ENCODE assay signal across 28 cellular contexts in the genomic region with DNA sequence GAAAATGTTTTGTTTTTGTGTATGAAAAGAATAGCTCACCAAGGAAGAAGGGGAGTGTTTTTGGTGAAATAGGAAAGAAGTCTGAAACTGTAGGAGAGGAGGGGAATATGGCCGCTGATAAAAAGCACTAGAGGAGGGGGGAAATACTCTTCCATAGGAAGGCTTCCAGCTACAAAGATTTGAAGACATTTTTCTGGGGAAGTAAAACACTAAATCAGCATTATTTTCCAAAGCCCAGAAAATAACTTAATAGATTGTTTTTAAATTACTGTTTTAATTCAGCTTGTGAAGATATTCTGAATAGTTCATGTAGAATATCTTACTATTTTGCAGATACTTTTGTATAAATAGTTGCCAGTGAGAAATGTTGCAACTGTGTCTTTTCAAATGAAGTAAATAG.
"Had no signal": no experiment of that assay in that cellular context is flagged by ENCODE, and none has a peak within 500 bp of the region (broad histone marks: within the 10 kb centered on the region; RNA-seq: fewer than 3 reads in every experiment).

No MANE protein-coding gene starts in this region.

- H3K9me3 Mint-ChIP-seq: activated CD4-positive, alpha-beta memory T cell treated with anti-CD3 and anti-CD28 coated beads, Interleukin-2, amount 10 ng/mL, durations not matched to agents 7 days and 5 days; activated naive CD4-positive, alpha-beta T cell treated with anti-CD3 and anti-CD28 coated beads for 36 hours; activated T-helper 17 cell treated with anti-CD3 and anti-CD28 coated beads, Interleukin-2, amount 50 U/mL, for 72 hours; brain; IgD-negative memory B cell; T-helper 1 cell treated with Interleukin-12 subunit alpha and Interleukin-12 subunit beta and Interleukin-4 antibody, amounts not matched to agents 30 μg/mL and 1 μg/mL, for 36 hours had no signal

- H3K27me3 ChIP-seq: Peyer's patch, SJSA1 had no signal

- H3K27ac ChIP-seq: Peyer's patch, SJSA1, VCaP had no signal

- H3K4me3 ChIP-seq: Peyer's patch, SJSA1 had no signal

- FAIRE-seq: astrocyte had no signal

- H3K36me3 Mint-ChIP-seq: IgD-negative memory B cell had no signal

- H3K4me3 Mint-ChIP-seq: activated CD4-positive, alpha-beta memory T cell treated with anti-CD3 and anti-CD28 coated beads, Interleukin-2, amount 10 ng/mL, durations not matched to agents 7 days and 5 days; activated CD4-positive, alpha-beta T cell treated with anti-CD3 and anti-CD28 coated beads for 36 hours; activated naive CD4-positive, alpha-beta T cell treated with anti-CD3 and anti-CD28 coated beads for 36 hours; activated naive CD8-positive, alpha-beta T cell; activated T-helper 17 cell treated with anti-CD3 and anti-CD28 coated beads, Interleukin-2, amount 50 U/mL, for 72 hours; brain; IgD-negative memory B cell; T-helper 1 cell treated with Interleukin-12 subunit alpha and Interleukin-12 subunit beta and Interleukin-4 antibody, amounts not matched to agents 30 μg/mL and 1 μg/mL, for 36 hours had no signal

- DNase-seq: activated CD4-positive, alpha-beta memory T cell treated with anti-CD3 and anti-CD28 coated beads, Interleukin-2, amount 10 ng/mL, durations not matched to agents 7 days and 5 days; activated CD4-positive, alpha-beta T cell treated with anti-CD3 and anti-CD28 coated beads for 36 hours; activated CD4-positive, alpha-beta T cell treated with anti-CD3 and anti-CD28 coated beads, Interleukin-2, amount 50 U/mL, for 1 hour; activated CD4-positive, CD25-positive, alpha-beta regulatory T cell; activated gamma-delta T cell; activated naive CD4-positive, alpha-beta T cell treated with anti-CD3 and anti-CD28 coated beads for 36 hours; activated T-cell treated with anti-CD3 and anti-CD28 coated beads for 4 hours; activated T-cell treated with anti-CD3 and anti-CD28 coated beads, Interleukin-2, amount 50 U/mL, for 48 hours; amygdala; MM.1S; NCI-H1105; NCI-H1436 treated with DMSO at 0.1 percent for 48 hours; NCI-H187; NCI-H2081; NCI-H510A treated with DMSO at 0.1 percent for 48 hours; NCI-H69; NK-92 treated with Interleukin-12 subunit alpha and Interleukin-12 subunit beta, amount 100 ng/mL, for 24 hours; OCI-M1; Peyer's patch; SHP77 had no signal

- ATAC-seq: activated CD4-positive, alpha-beta T cell treated with anti-CD3 and anti-CD28 coated beads for 36 hours; activated T-helper 17 cell treated with anti-CD3 and anti-CD28 coated beads, Interleukin-2, amount 50 U/mL, for 72 hours had no signal

- H3K27me3 Mint-ChIP-seq: activated CD4-positive, alpha-beta memory T cell treated with anti-CD3 and anti-CD28 coated beads, Interleukin-2, amount 10 ng/mL, durations not matched to agents 7 days and 5 days; activated CD4-positive, alpha-beta T cell treated with anti-CD3 and anti-CD28 coated beads for 36 hours; activated naive CD8-positive, alpha-beta T cell; activated T-helper 17 cell treated with anti-CD3 and anti-CD28 coated beads, Interleukin-2, amount 50 U/mL, for 72 hours; brain; IgD-negative memory B cell had no signal

- H3K9me3 ChIP-seq: Peyer's patch, SJSA1 had no signal

- H3K27ac Mint-ChIP-seq: activated CD4-positive, alpha-beta memory T cell treated with anti-CD3 and anti-CD28 coated beads, Interleukin-2, amount 10 ng/mL, durations not matched to agents 7 days and 5 days; activated CD4-positive, alpha-beta T cell treated with anti-CD3 and anti-CD28 coated beads for 36 hours; activated naive CD4-positive, alpha-beta T cell treated with anti-CD3 and anti-CD28 coated beads for 36 hours; activated naive CD8-positive, alpha-beta T cell; activated T-helper 17 cell treated with anti-CD3 and anti-CD28 coated beads, Interleukin-2, amount 50 U/mL, for 72 hours; IgD-negative memory B cell; T-helper 1 cell treated with Interleukin-12 subunit alpha and Interleukin-12 subunit beta and Interleukin-4 antibody, amounts not matched to agents 30 μg/mL and 1 μg/mL, for 36 hours had no signal
